ENCODE assay signal across 8 cellular contexts in genomic region chr1:234373938-234374240, GRCh38. TPM values are rescaled to one million over a fixed set of nuclear protein-coding genes. Genes with fewer than 3 reads are reported as not detected.
DNase-seq lines count a peak whose midpoint lies in the region; ATAC-seq, FAIRE-seq and TF ChIP-seq lines count a peak whose summit lies in the region.

No MANE protein-coding gene starts in this region.

- peak overlapping the region; percentile 46 for H3K4me2 ChIP-seq in H9 (ENCODE audit: insufficient read depth, insufficient read length, low read length)

- H3K23ac ChIP-seq in H9 (ENCODE audit: insufficient read length, low read depth, low read length), result no peak overlapping the region

- no peaks in the 10 kb centered on the region for H3K9me3 ChIP-seq in H9 (ENCODE audit: control insufficient read depth, low read depth, low read length)
- no peaks in the 10 kb centered on the region for H3K9me3 ChIP-seq in Peyer's patch
- no peaks in the 10 kb centered on the region for H3K9me3 ChIP-seq in psoas muscle

- no peak for DNase-seq in H9
- DNase-seq in Peyer's patch, result no peak
- no peak for DNase-seq in fibroblast of pulmonary artery (ENCODE audit: low read depth)
- no peak for DNase-seq in psoas muscle
- DNase-seq in HEK293T (ENCODE audit: extremely low spot score), result no peak
- DNase-seq in HTR-8/SVneo (ENCODE audit: insufficient read length, low spot score), result no peak
- no peak for DNase-seq in NCI-H1105 treated with DMSO at 0.1 percent for 48 hours (lab: John Stamatoyannopoulos, UW)

- no peak overlapping the region for H3T11ph ChIP-seq in H9 (ENCODE audit: low read length)

- peak overlapping the region; percentile 87 for H3K9ac ChIP-seq in H9 (ENCODE audit: extremely low read depth, insufficient read length, low read length)

- H3K9me3 Mint-ChIP-seq in H9, result no peaks in the 10 kb centered on the region

- no peak overlapping the region for H3K27ac ChIP-seq in H9 (ENCODE audit: insufficient read length, low read depth, low read length)
- peak overlapping the region; percentile 89 to 98 (median 94) for H3K27ac ChIP-seq in Peyer's patch
- peak overlapping the region; percentile 99 for H3K27ac ChIP-seq in psoas muscle

- no peak overlapping the region for H2AK5ac ChIP-seq in H9 (ENCODE audit: insufficient read length, low read length)

- TF ChIP-seq CTCF in H9 (conservative IDR thresholded peaks at IDR 0.05), result no peak
- no peak for TF ChIP-seq CTCF in Peyer's patch (IDR thresholded peaks at IDR 0.05)
- no peak for TF ChIP-seq CTCF in fibroblast of pulmonary artery (IDR thresholded peaks at IDR 0.05; ENCODE audit: low read length, missing control alignments)
- no peak for TF ChIP-seq CTCF in psoas muscle (IDR thresholded peaks at IDR 0.05)

- H2BK15ac ChIP-seq in H9 (ENCODE audit: low read depth, low read length), result no peak overlapping the region

- H3K36me3 Mint-ChIP-seq in H9 (ENCODE audit: insufficient read depth in 1 of 3, low read depth in 3 of 3), result peaks cover 22 to 43% (median 38%) of the 10 kb centered on the region in 3 experiments

- H3K4me3 Mint-ChIP-seq in H9, result peak overlapping the region; percentile 95 to 98

- POLR2A ChIA-PET in HEK293T (lab: Yijun Ruan, JAX), result interaction anchor here (0.7 to 2.7 kb wide), 24 partner anchors 7 to 236 kb away, joined by 3 to 25 read pairs (median 7); partner anchors contain the start of genes IRF2BP2 and TARBP1

- ATAC-seq in psoas muscle, result peak; percentile 34 to 58 (median 40)

- H3K36me3 ChIP-seq in Peyer's patch (peaks cover 0 to 30% (median 0%) of the 10 kb centered on the region in 3 donors), psoas muscle (ENCODE audit: insufficient read depth in 1 of 2, low read depth in 1 of 2) (peaks cover 5 to 42% of the 10 kb centered on the region in 2 donors)

- peaks cover 10 to 14% of the 10 kb centered on the region in 2 experiments for H3K4me1 Mint-ChIP-seq in H9

- H3K79me2 ChIP-seq in H9 (ENCODE audit: insufficient read depth, low read length), result peaks cover 3% of the 10 kb centered on the region; the same call in 1 of the 2 replicates

- H3K27ac Mint-ChIP-seq in H9, result peak overlapping the region in 2 of 3 experiments; percentile 99; a peak in 3 of 7 replicates

- H4K8ac ChIP-seq in H9 (replicated peaks; ENCODE audit: insufficient read length, low read depth, low read length), result no peak overlapping the region

- no peak for TF ChIP-seq POLR2A in Peyer's patch (IDR thresholded peaks at IDR 0.05)

- H3K27me3 ChIP-seq in H9 (ENCODE audit: insufficient read depth, low read length), result no peaks in the 10 kb centered on the region
- no peaks in the 10 kb centered on the region for H3K27me3 ChIP-seq in Peyer's patch
- no peaks in the 10 kb centered on the region for H3K27me3 ChIP-seq in psoas muscle (ENCODE audit: insufficient read depth in 3 of 3, low read length in 2 of 3)

- H3K27me3 Mint-ChIP-seq in H9 (ENCODE audit: low read depth), result peaks cover 14% of the 10 kb centered on the region

- intact Hi-C loops in psoas muscle (cut with DNase I), result loop anchor here in 1 of 2 donors (5.0 kb wide), 1 partner anchor 33 kb away; no protein-coding TSS in a partner anchor

- H4K20me1 ChIP-seq in H9 (ENCODE audit: control insufficient read depth, insufficient read depth, insufficient read length), result no peaks in the 10 kb centered on the region

- no peak overlapping the region for H2BK5ac ChIP-seq in H9 (ENCODE audit: insufficient read length, low read length)

- no peak for FAIRE-seq in HTR-8/SVneo (lab: Jason Lieb, UNC)

- no peaks in the 10 kb centered on the region for H3K23me2 ChIP-seq in H9 (ENCODE audit: insufficient read length, low read depth, low read length, poor library complexity, severe bottlenecking)

- no peak overlapping the region for H2BK20ac ChIP-seq in H9 (ENCODE audit: low read depth, low read length, poor library complexity, severe bottlenecking)

- no peak overlapping the region for H3K4ac ChIP-seq in H9 (ENCODE audit: low read depth, low read length)

- no peak overlapping the region for H4K5ac ChIP-seq in H9 (ENCODE audit: insufficient read length, low read depth, low read length)

- no peak overlapping the region for H3K56ac ChIP-seq in H9 (ENCODE audit: insufficient read length, low read depth, low read length)

- WGBS in H9 (ENCODE audit: extremely low coverage, insufficient read length, low lambda C conversion rate), result no CpG with 5 or more reads among the region's 6 CpGs
- 2 to 4% (median 4%) methylated on average over 6 of the region's 6 CpGs for WGBS in psoas muscle, 3 donors

- H4K91ac ChIP-seq in H9 (ENCODE audit: insufficient read length, low read depth, low read length), result no peak overlapping the region

- no peaks in the 10 kb centered on the region for H3K79me1 ChIP-seq in H9 (ENCODE audit: insufficient read depth, low read depth, low read length, poor library complexity, severe bottlenecking)

- CTCF ChIA-PET in HEK293T (lab: Yijun Ruan, JAX), result interaction anchor here (0.5 to 1.6 kb wide), 5 partner anchors 38 to 249 kb away, joined by 3 to 6 read pairs (median 4); no protein-coding TSS in a partner anchor

- peak overlapping the region; percentile 15 for H3K18ac ChIP-seq in H9 (ENCODE audit: insufficient read length, low read depth, low read length)

- H3K14ac ChIP-seq in H9 (ENCODE audit: insufficient read depth, low read length), result peak overlapping the region; percentile 79; the same call in 1 of the 2 replicates

- H2BK120ac ChIP-seq in H9 (ENCODE audit: low read depth, low read length, poor library complexity, severe bottlenecking), result no peak overlapping the region

- no peak overlapping the region for H2BK12ac ChIP-seq in H9 (ENCODE audit: insufficient read length, low read depth, low read length)

- H3K4me1 ChIP-seq in H9 (ENCODE audit: insufficient read depth, low read length) (peaks cover 3% of the 10 kb centered on the region; the same call in 1 of the 2 replicates), Peyer's patch (peaks cover 0 to 16% (median 5%) of the 10 kb centered on the region in 4 donors), psoas muscle (peaks cover 20% of the 10 kb centered on the region)

- no peak overlapping the region for H2AFZ ChIP-seq in H9 (ENCODE audit: low read length)

- H3K4me3 ChIP-seq in GM08714 (ENCODE audit: low read length), result peak overlapping the region; percentile 93
- peak overlapping the region; percentile 73 to 79 (median 74) for H3K4me3 ChIP-seq in Peyer's patch
- H3K4me3 ChIP-seq in fibroblast of pulmonary artery (replicated peaks; ENCODE audit: low read depth, low read length), result peak overlapping the region; percentile 81
- H3K4me3 ChIP-seq in psoas muscle, result peak overlapping the region; percentile 91

TF ChIP-seq in HEK293T, 16 proteins besides CTCF, POLR2A, EP300 and RAD21:
- TF ChIP-seq LEF1 (IDR thresholded peaks at IDR 0.05; ENCODE audit: borderline replicate concordance) (no peak), SUZ12 (IDR thresholded peaks at IDR 0.05) (no peak), FOXA1 (IDR thresholded peaks at IDR 0.05) (no peak), BHLHE40 (IDR thresholded peaks at IDR 0.05; ENCODE audit: borderline replicate concordance) (no peak)
TF ChIP-seq in HEK293T: peak in this region for 0.

RNA-seq across cellular contexts. Expression of gene COA6, which starts 0.6 kb away (rescaled TPM):
- 42.3 and 50.3 TPM in 2 replicates for total RNA-seq in H9 (2021)
- 10 to 100 TPM; 11.7 to 48.7 (median 19.0) TPM for total RNA-seq in Peyer's patch
- total RNA-seq in psoas muscle, result 10 to 100 TPM; 52.0 to 73.6 (median 60.1) TPM
- 100 to 1,000 TPM; 185 to 268 (median 260) TPM for polyA plus RNA-seq in psoas muscle
